21 cellular contexts compared by ENCODE assay signal in genomic region chr4:26609868-26610267, GRCh38. TPM values are rescaled to one million over a fixed set of nuclear protein-coding genes. Genes with fewer than 3 reads are reported as not detected.
DNase-seq lines count a peak whose midpoint lies in the region; ATAC-seq and TF ChIP-seq lines count a peak whose summit lies in the region.
"Had no signal": no experiment of that assay in that cellular context is flagged by ENCODE, and none has a peak within 500 bp of the region (broad histone marks: within the 10 kb centered on the region; RNA-seq: fewer than 3 reads in every experiment).

No MANE protein-coding gene starts in this region.

- H3K36me3 Mint-ChIP-seq in immature natural killer cell = no peaks in the 10 kb centered on the region
- H3K36me3 Mint-ChIP-seq in stimulated activated effector memory CD8-positive, alpha-beta T cell treated with anti-CD3 and anti-CD28 coated beads, Interleukin-12 subunit alpha, Interleukin-12 subunit beta, amount 100 ng/mL, for 72 hours = no peaks in the 10 kb centered on the region
- H3K36me3 Mint-ChIP-seq: CD14-positive monocyte had no signal

- H3K4me3 ChIP-seq in Jurkat, Clone E6-1 (ENCODE audit: low read length) = no peak overlapping the region
- H3K4me3 ChIP-seq in OCI-LY7 (ENCODE audit: low read depth, low read length, poor library complexity, severe bottlenecking) = no peak overlapping the region
- H3K4me3 ChIP-seq in mammary epithelial cell (replicated peaks in 1 of 3; ENCODE audit: insufficient read depth in 1 of 3, low read depth in 2 of 3, low read length in 3 of 3) = no peak overlapping the region
- no peak overlapping the region for H3K4me3 ChIP-seq in gastroesophageal sphincter
- H3K4me3 ChIP-seq: A549; BLaER1 treated with 17β-estradiol and CSF1 and Interleukin-3, amounts not matched to agents 10 nM and 100 nM; HAP-1 had no signal

- H2AFZ ChIP-seq in OCI-LY7 (ENCODE audit: low read length) = no peak overlapping the region
- no peak overlapping the region for H2AFZ ChIP-seq in mammary epithelial cell (ENCODE audit: low read depth, low read length)

- peaks cover 43 to 56% of the 10 kb centered on the region in 2 donors for H3K4me1 Mint-ChIP-seq in immature natural killer cell
- H3K4me1 Mint-ChIP-seq in stimulated activated effector memory CD8-positive, alpha-beta T cell treated with anti-CD3 and anti-CD28 coated beads, Interleukin-12 subunit alpha, Interleukin-12 subunit beta, amount 100 ng/mL, for 72 hours = peaks cover 26% of the 10 kb centered on the region

- H3K79me2 ChIP-seq in OCI-LY7 (ENCODE audit: insufficient read depth, low read depth, low read length) = peaks cover 5% of the 10 kb centered on the region; the same call in 1 of the 2 replicates
- H3K79me2 ChIP-seq in mammary epithelial cell (ENCODE audit: insufficient read depth, low read length) = peaks cover 26% of the 10 kb centered on the region

- no peak for ATAC-seq in stimulated activated effector memory CD8-positive, alpha-beta T cell treated with anti-CD3 and anti-CD28 coated beads, Interleukin-12 subunit alpha, Interleukin-12 subunit beta, amount 100 ng/mL, for 72 hours
- no peak for ATAC-seq in gastroesophageal sphincter
- ATAC-seq: A549 had no signal

- no peak for TF ChIP-seq POLR2A in gastroesophageal sphincter (IDR thresholded peaks at IDR 0.05)

- dilution Hi-C loops in mammary epithelial cell (cut with HindIII; ENCODE audit: low sequenced_read_pairs) = no loop called here

- H3K27ac Mint-ChIP-seq in immature natural killer cell = peak overlapping the region; percentile 36 to 76 (median 64)
- H3K27ac Mint-ChIP-seq in stimulated activated effector memory CD8-positive, alpha-beta T cell treated with anti-CD3 and anti-CD28 coated beads, Interleukin-12 subunit alpha, Interleukin-12 subunit beta, amount 100 ng/mL, for 72 hours = peak overlapping the region; percentile 15
- H3K27ac Mint-ChIP-seq: CD14-positive monocyte; CD4-positive, alpha-beta T cell; HFFc6 had no signal

- H3K4me2 ChIP-seq in OCI-LY7 (ENCODE audit: low read length) = peak overlapping the region; percentile 35
- no peak overlapping the region for H3K4me2 ChIP-seq in mammary epithelial cell (ENCODE audit: insufficient read depth, low read depth, low read length)
- H3K4me2 ChIP-seq: A549; BLaER1 treated with 17β-estradiol and CSF1 and Interleukin-3, amounts not matched to agents 10 nM and 100 nM had no signal

- H3K27me3 ChIP-seq in mammary epithelial cell (ENCODE audit: insufficient read depth, low read length) (no peaks in the 10 kb centered on the region), gastroesophageal sphincter (no peaks in the 10 kb centered on the region)
- H3K27me3 ChIP-seq: BE2C; BLaER1 treated with 17β-estradiol and CSF1 and Interleukin-3, amounts not matched to agents 10 nM and 100 nM had no signal

- H3K9me2 ChIP-seq in OCI-LY7 (ENCODE audit: insufficient read depth, low read length) = no peaks in the 10 kb centered on the region

- H3K27ac ChIP-seq in OCI-LY7 (ENCODE audit: low read depth, low read length, poor library complexity, severe bottlenecking) (peak overlapping the region; percentile 46), mammary epithelial cell (ENCODE audit: insufficient read depth, low read depth, low read length) (no peak overlapping the region), gastroesophageal sphincter (no peak overlapping the region)
- H3K27ac ChIP-seq: A549; BLaER1 treated with 17β-estradiol and CSF1 and Interleukin-3, amounts not matched to agents 10 nM and 100 nM had no signal

- intact Hi-C loops in OCI-LY7 (cut with micrococcal nuclease; ENCODE audit: unreplicated experiment) = no loop called here
- intact Hi-C loops in mammary epithelial cell (cut with micrococcal nuclease) = no loop called here

- H3K4me1 ChIP-seq in OCI-LY7 (ENCODE audit: insufficient read depth, low read length, poor library complexity, severe bottlenecking) (peaks cover 65% of the 10 kb centered on the region), mammary epithelial cell (ENCODE audit: insufficient read depth, low read length) (no peaks in the 10 kb centered on the region), gastroesophageal sphincter (peaks cover 0 to 23% (median 0%) of the 10 kb centered on the region in 3 donors)
- H3K4me1 ChIP-seq: A549, BE2C had no signal

- WGBS in mammary epithelial cell (ENCODE audit: low coverage, missing lambda C conversion rate) = 83% methylated on average over 2 of the region's 2 CpGs
- 100% methylated on average over 2 of the region's 2 CpGs for WGBS in gastroesophageal sphincter (ENCODE audit: low coverage in 1 of 2), 2 donors

- in situ Hi-C loops in mammary epithelial cell (cut with MboI; ENCODE audit: low sequenced_read_pairs in 2 of 2) = no loop called here

- BruUV-seq in OCI-LY7 (replicated peaks; lab: Mats Ljungman, UMichigan) (no TSS peak), mammary epithelial cell (replicated peaks; lab: Mats Ljungman, UMichigan) (no TSS peak)

- no peaks in the 10 kb centered on the region for H4K20me1 ChIP-seq in OCI-LY7 (ENCODE audit: insufficient read depth, low read length)
- no peaks in the 10 kb centered on the region for H4K20me1 ChIP-seq in mammary epithelial cell (ENCODE audit: insufficient read depth, low read length)
- H4K20me1 ChIP-seq: BLaER1 treated with 17β-estradiol and CSF1 and Interleukin-3, amounts not matched to agents 10 nM and 100 nM had no signal

- H3K36me3 ChIP-seq in OCI-LY7 (ENCODE audit: insufficient read depth, low read length) = no peaks in the 10 kb centered on the region; the same call in 1 of the 2 replicates
- no peaks in the 10 kb centered on the region for H3K36me3 ChIP-seq in mammary epithelial cell (ENCODE audit: insufficient read depth, low read length)
- no peaks in the 10 kb centered on the region for H3K36me3 ChIP-seq in gastroesophageal sphincter
- H3K36me3 ChIP-seq: BE2C; BLaER1 treated with 17β-estradiol and CSF1 and Interleukin-3, amounts not matched to agents 10 nM and 100 nM; HAP-1 had no signal

- H3K27me3 Mint-ChIP-seq in immature natural killer cell (ENCODE audit: low read depth in 3 of 3) = no peaks in the 10 kb centered on the region
- H3K27me3 Mint-ChIP-seq: CD4-positive, alpha-beta T cell; CD8-positive, alpha-beta memory T cell had no signal

- peak overlapping the region; percentile 49 to 76 (median 61) for H3K4me3 Mint-ChIP-seq in immature natural killer cell
- H3K4me3 Mint-ChIP-seq in stimulated activated effector memory CD8-positive, alpha-beta T cell treated with anti-CD3 and anti-CD28 coated beads, Interleukin-12 subunit alpha, Interleukin-12 subunit beta, amount 100 ng/mL, for 72 hours = no peak overlapping the region
- H3K4me3 Mint-ChIP-seq: CD14-positive monocyte; CD4-positive, alpha-beta T cell; HFFc6 had no signal

- no peaks in the 10 kb centered on the region for H3K9me3 Mint-ChIP-seq in immature natural killer cell
- no peaks in the 10 kb centered on the region for H3K9me3 Mint-ChIP-seq in stimulated activated effector memory CD8-positive, alpha-beta T cell treated with anti-CD3 and anti-CD28 coated beads, Interleukin-12 subunit alpha, Interleukin-12 subunit beta, amount 100 ng/mL, for 72 hours
- H3K9me3 Mint-ChIP-seq: CD14-positive monocyte; CD4-positive, alpha-beta T cell; CD8-positive, alpha-beta memory T cell; HFFc6 had no signal

- H3K9me3 ChIP-seq in OCI-LY7 (ENCODE audit: low read length) (no peaks in the 10 kb centered on the region; the same call in 1 of the 2 replicates), mammary epithelial cell (replicated peaks; ENCODE audit: insufficient read depth, low read length) (no peaks in the 10 kb centered on the region), gastroesophageal sphincter (no peaks in the 10 kb centered on the region)
- H3K9me3 ChIP-seq: A549, BE2C, HAP-1 had no signal

- no peak overlapping the region for H3K9ac ChIP-seq in mammary epithelial cell (ENCODE audit: insufficient read depth, low read length)
- H3K9ac ChIP-seq: BLaER1 treated with 17β-estradiol and CSF1 and Interleukin-3, amounts not matched to agents 10 nM and 100 nM had no signal

- POLR2A ChIA-PET in OCI-LY7 (lab: Charles Lee) = interaction anchor here (2.8 kb wide), 1 partner anchor 10 kb away, joined by 8 read pairs; no protein-coding TSS in a partner anchor

- DNase-seq in Jurkat, Clone E6-1 (ENCODE audit: low read depth, low spot score) = peak; percentile 56
- DNase-seq in OCI-LY7 (ENCODE audit: low spot score) (no peak), immature natural killer cell (peak; percentile 3 to 12 (median 10)), T1000 (lab: John Stamatoyannopoulos, UW) (no peak), mammary epithelial cell (no peak)
- no peak for DNase-seq in stimulated activated effector memory CD8-positive, alpha-beta T cell treated with anti-CD3 and anti-CD28 coated beads, Interleukin-12 subunit alpha, Interleukin-12 subunit beta, amount 100 ng/mL, for 72 hours (ENCODE audit: low spot score in 2 of 2)
- DNase-seq in activated effector memory CD4-positive, alpha-beta T cell treated with anti-CD3 and anti-CD28 coated beads, Interleukin-2, amount 50 U/mL, for 16 hours = no peak
- DNase-seq: 8988T; ACHN; BE2C; CD4-positive, alpha-beta T cell; CD8-positive, alpha-beta memory T cell; DMS 273 treated with DMSO at 0.1 percent for 48 hours; DMS79; GOT3; HFFc6 had no signal

- CTCF ChIA-PET in OCI-LY7 (lab: Charles Lee; ENCODE audit: unreplicated experiment) (no interaction called here), mammary epithelial cell (lab: Charles Lee; ENCODE audit: low non-redundant PET) (no interaction called here)

- TF ChIP-seq EP300 in gastroesophageal sphincter (IDR thresholded peaks at IDR 0.05) = no peak

- no peak for TF ChIP-seq CTCF in OCI-LY7 (conservative IDR thresholded peaks at IDR 0.05; ENCODE audit: low read length)
- no peak for TF ChIP-seq CTCF in mammary epithelial cell (conservative IDR thresholded peaks at IDR 0.05 in 1 of 2, IDR thresholded peaks at IDR 0.05 in 1 of 2; ENCODE audit: extremely low read depth in 1 of 2, insufficient read depth in 1 of 2, low read depth in 1 of 2, low read length in 2 of 2)
- TF ChIP-seq CTCF in gastroesophageal sphincter (IDR thresholded peaks at IDR 0.05) = no peak

RNA-seq across cellular contexts. Expression of gene TBC1D19, which starts 26.0 kb away (rescaled TPM):
- polyA plus RNA-seq in Jurkat, Clone E6-1 (2012; ENCODE audit: insufficient read depth, insufficient read length) = 7.5 TPM
- 9.8 and 11.0 TPM in 2 replicates for total RNA-seq in OCI-LY7 (2014; rRNA removed; shearing (Covaris generic))
- 10.1 and 13.5 TPM in 2 replicates for total RNA-seq in OCI-LY7 (2022)
- polyA plus RNA-seq in immature natural killer cell = 1 to 10 TPM; 2.8 to 7.4 (median 7.2) TPM
- 10 to 100 TPM; 13.6 to 34.0 TPM for total RNA-seq in mammary epithelial cell
- polyA plus RNA-seq in mammary epithelial cell = 6.9 TPM
- 16.5 TPM for polyA minus RNA-seq in mammary epithelial cell
- total RNA-seq in gastroesophageal sphincter = 10 to 100 TPM; 13.2 to 20.1 (median 15.9) TPM

Comparison
In these comparisons a context has a peak if more than half of its experiments do, and no peak if none do; other contexts are left out.
1. DNase-seq: peak in Jurkat, Clone E6-1 (single experiment) and immature natural killer cell (3 of 3); none in OCI-LY7 (single experiment), stimulated activated effector memory CD8-positive, alpha-beta T cell treated with anti-CD3 and anti-CD28 coated beads, Interleukin-12 subunit alpha, Interleukin-12 subunit beta, amount 100 ng/mL, for 72 hours (0 of 2), T1000 (single experiment), activated effector memory CD4-positive, alpha-beta T cell treated with anti-CD3 and anti-CD28 coated beads, Interleukin-2, amount 50 U/mL, for 16 hours (single experiment) and mammary epithelial cell (single experiment).